Comparison of ENCODE assay signal across 8 cellular contexts in the genomic region with DNA sequence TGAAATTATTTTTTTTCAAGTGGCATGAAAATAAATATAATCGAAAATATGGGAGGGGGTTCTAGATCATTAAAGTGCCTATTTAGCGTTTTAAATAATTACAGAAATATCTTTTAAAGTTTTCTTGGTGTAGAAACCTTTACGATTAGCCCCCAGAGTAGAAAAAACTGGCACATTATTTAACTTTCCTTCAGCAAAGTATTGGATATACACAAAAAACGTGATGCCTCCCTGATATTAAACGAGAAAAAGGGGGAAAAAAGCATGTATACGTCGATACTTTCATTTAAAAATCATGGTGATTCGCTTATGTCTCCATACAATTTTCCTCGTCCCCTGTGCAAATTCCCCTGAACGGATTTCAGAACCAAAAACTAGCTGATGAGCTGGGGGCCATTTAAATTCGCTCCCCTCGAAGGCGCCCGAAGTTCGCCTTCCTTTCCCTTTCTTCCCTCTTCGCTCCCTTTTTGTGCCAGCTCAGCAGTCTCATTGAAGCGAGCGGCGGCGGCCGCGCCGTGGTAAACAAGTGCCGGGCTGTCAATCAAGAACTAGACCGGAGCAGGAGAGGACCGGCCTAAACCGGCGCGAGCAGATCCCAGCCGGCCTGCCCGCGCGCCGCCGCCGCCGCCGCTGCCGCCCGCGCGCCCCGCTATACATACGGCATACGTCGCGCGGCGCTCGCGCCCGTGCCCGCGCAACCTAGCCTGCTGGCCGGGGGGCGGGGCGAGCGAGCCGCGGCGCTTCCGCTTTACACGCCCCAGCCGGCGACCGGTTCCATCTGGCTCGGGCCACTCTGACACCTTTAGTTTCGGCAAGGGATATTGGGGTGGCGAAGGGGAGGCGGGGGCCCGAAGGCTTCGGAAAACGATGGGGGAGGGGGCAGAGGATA. TPM values are rescaled to one million over a fixed set of nuclear protein-coding genes. Genes with fewer than 3 reads are reported as not detected.
A peak's percentile ranks its signal among the peaks of the same experiment; 100 is the strongest.
DNase-seq lines count a peak whose midpoint lies in the region; ATAC-seq, FAIRE-seq and TF ChIP-seq lines count a peak whose summit lies in the region.

No MANE protein-coding gene starts in this region.

- DNase-seq in EL (peak; percentile 95), H54 (ENCODE audit: insufficient read length, low spot score) (peak; percentile 67), LoVo (ENCODE audit: low spot score) (peak; percentile 94), RWPE2 (ENCODE audit: low spot score) (peak; percentile 94), fibroblast of the aortic adventitia (ENCODE audit: low read depth) (peak; percentile 87), nephron progenitor cell (peak; percentile 96)
- DNase-seq in activated effector memory CD4-positive, alpha-beta T cell treated with anti-CD3 and anti-CD28 coated beads, Interleukin-2, amount 50 U/mL, for 16 hours = peak; percentile 98

- peaks cover 42% of the 10 kb centered on the region for H3K36me3 Mint-ChIP-seq in nephron progenitor cell (ENCODE audit: low read depth)
- H3K36me3 Mint-ChIP-seq in stimulated activated naive CD8-positive, alpha-beta T cell treated with anti-CD3 and anti-CD28 coated beads, Interleukin-15, Interleukin-2, amounts not matched to agents 100 ng/mL and 50 ng/mL, for 24 hours (ENCODE audit: low read depth) = peaks cover 37% of the 10 kb centered on the region

- TF ChIP-seq CTCF in RWPE2 (IDR thresholded peaks at IDR 0.05; ENCODE audit: poor library complexity, severe bottlenecking) (no peak), fibroblast of the aortic adventitia (IDR thresholded peaks at IDR 0.05; ENCODE audit: insufficient read depth, low read length) (no peak), nephron progenitor cell (IDR thresholded peaks at IDR 0.05) (no peak)

- peak overlapping the region; percentile 96 for H3K4me3 Mint-ChIP-seq in nephron progenitor cell
- H3K4me3 Mint-ChIP-seq in stimulated activated naive CD8-positive, alpha-beta T cell treated with anti-CD3 and anti-CD28 coated beads, Interleukin-15, Interleukin-2, amounts not matched to agents 100 ng/mL and 50 ng/mL, for 24 hours = peak overlapping the region; percentile 95

- TF ChIP-seq POLR2A in H54 (IDR thresholded peaks at IDR 0.05; ENCODE audit: low read depth, low read length) = peak; percentile 37

- peaks cover 41% of the 10 kb centered on the region for H3K4me1 Mint-ChIP-seq in nephron progenitor cell
- H3K4me1 Mint-ChIP-seq in stimulated activated naive CD8-positive, alpha-beta T cell treated with anti-CD3 and anti-CD28 coated beads, Interleukin-15, Interleukin-2, amounts not matched to agents 100 ng/mL and 50 ng/mL, for 24 hours (ENCODE audit: low read depth) = peaks cover 54% of the 10 kb centered on the region

- H3K27me3 ChIP-seq in RWPE2 (ENCODE audit: insufficient read depth, poor library complexity, severe bottlenecking) = no peaks in the 10 kb centered on the region

- peaks cover 74% of the 10 kb centered on the region for H3K36me3 ChIP-seq in RWPE2 (ENCODE audit: low read depth)

- ATAC-seq in RWPE2 (ENCODE audit: low read depth) = peak; percentile 56

- H3K9me3 Mint-ChIP-seq in nephron progenitor cell = no peaks in the 10 kb centered on the region
- H3K9me3 Mint-ChIP-seq in stimulated activated naive CD8-positive, alpha-beta T cell treated with anti-CD3 and anti-CD28 coated beads, Interleukin-15, Interleukin-2, amounts not matched to agents 100 ng/mL and 50 ng/mL, for 24 hours = no peaks in the 10 kb centered on the region

- no peaks in the 10 kb centered on the region for H3K27me3 Mint-ChIP-seq in nephron progenitor cell (ENCODE audit: low read depth, poor library complexity)
- H3K27me3 Mint-ChIP-seq in stimulated activated naive CD8-positive, alpha-beta T cell treated with anti-CD3 and anti-CD28 coated beads, Interleukin-15, Interleukin-2, amounts not matched to agents 100 ng/mL and 50 ng/mL, for 24 hours = no peaks in the 10 kb centered on the region

- H3K27ac Mint-ChIP-seq in nephron progenitor cell = peak overlapping the region; percentile 100
- H3K27ac Mint-ChIP-seq in stimulated activated naive CD8-positive, alpha-beta T cell treated with anti-CD3 and anti-CD28 coated beads, Interleukin-15, Interleukin-2, amounts not matched to agents 100 ng/mL and 50 ng/mL, for 24 hours = peak overlapping the region; percentile 100

- peak; percentile 75 for FAIRE-seq in H54 (lab: Jason Lieb, UNC)

- H3K9me3 ChIP-seq in RWPE2 (ENCODE audit: severe bottlenecking) = no peaks in the 10 kb centered on the region

- H3K4me3 ChIP-seq in RWPE2 (ENCODE audit: severe bottlenecking) (peak overlapping the region; percentile 63), fibroblast of the aortic adventitia (ENCODE audit: low read depth, low read length) (peak overlapping the region; percentile 95)

- H3K4me1 ChIP-seq in RWPE2 (ENCODE audit: insufficient read depth, poor library complexity, severe bottlenecking) = peaks cover 23% of the 10 kb centered on the region

- peak overlapping the region; percentile 97 for H3K27ac ChIP-seq in RWPE2 (ENCODE audit: poor library complexity, severe bottlenecking)

RNA-seq across cellular contexts. Expression of a gene that starts 3.3 kb away (rescaled TPM):
- 35.2 and 120 TPM in 2 replicates for total RNA-seq in fibroblast of the aortic adventitia (ENCODE audit: low replicate concordance)

Comparison
In these comparisons a context has a peak if more than half of its experiments do, and no peak if none do; other contexts are left out.
1. Peak in every context shown above with its lines: DNase-seq, ATAC-seq, H3K4me3 ChIP-seq and H3K27ac ChIP-seq.